ENCODE assay signal across 34 cellular contexts in the genomic region with DNA sequence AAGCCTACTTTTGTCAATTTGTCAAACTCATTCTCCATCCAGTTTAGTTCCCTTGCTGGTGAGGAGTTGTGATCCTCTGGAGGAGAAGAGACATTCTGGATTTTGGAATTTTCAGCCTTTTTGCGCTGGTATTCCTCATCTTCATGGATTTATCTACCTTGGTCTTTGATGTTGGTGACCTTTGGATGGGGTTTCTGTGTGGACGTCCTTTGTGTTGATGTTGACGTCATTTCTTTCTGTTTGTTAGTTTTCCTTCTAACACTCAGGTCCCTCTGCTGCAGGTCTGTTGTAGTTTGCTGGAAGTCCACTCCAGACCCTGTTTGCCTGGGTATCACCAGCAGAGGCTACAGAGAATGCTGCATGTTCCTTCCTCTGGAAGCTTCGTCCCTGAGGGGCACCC.
"Had no signal": no experiment of that assay in that cellular context is flagged by ENCODE, and none has a peak within 500 bp of the region (broad histone marks: within the 10 kb centered on the region; RNA-seq: fewer than 3 reads in every experiment).

No MANE protein-coding gene starts in this region.

- H3K36me3 ChIP-seq: MG63 had no signal

- H3K4me3 ChIP-seq: MG63 had no signal

- DNase-seq: Karpas-422, Kasumi-1, MG63, MM.1S, MV-4-11, NCI-H1048, NCI-H1092, NCI-H1092 treated with DMSO at 0.1 percent for 48 hours, NCI-H1105, NCI-H1105 treated with DMSO at 0.1 percent for 48 hours, NCI-H1417, NCI-H1417 treated with DMSO at 0.1 percent for 48 hours, NCI-H1436, NCI-H1436 treated with DMSO at 0.1 percent for 48 hours, NCI-H146, NCI-H1694, NCI-H1694 treated with DMSO at 0.1 percent for 48 hours, NCI-H187, NCI-H187 treated with DMSO at 0.1 percent for 48 hours, NCI-H1930, NCI-H2029, NCI-H2029 treated with DMSO at 0.1 percent for 48 hours, NCI-H2081, NCI-H2081 treated with DMSO at 0.1 percent for 48 hours, NCI-H2107, NCI-H2171, NCI-H2171 treated with DMSO at 0.1 percent for 48 hours, NCI-H2227 treated with DMSO at 0.1 percent for 48 hours, NCI-H226, NCI-H345, NCI-H446, NCI-H446 treated with DMSO at 0.1 percent for 48 hours, NCI-H510A, NCI-H510A treated with DMSO at 0.1 percent for 48 hours had no signal
